ENCODE assay signal across 1 cellular context in genomic region chr9:70256123-70256551, GRCh38.
TF ChIP-seq lines count a peak whose summit lies in the region.

No MANE protein-coding gene starts in this region.

TF ChIP-seq in WTC11, 78 proteins besides CTCF, POLR2A, EP300 and RAD21 (continued from another document):
- no peak for TF ChIP-seq ZNF425 (CRISPR knock-in tag; conservative IDR thresholded peaks at IDR 0.05)
- TF ChIP-seq ZSCAN18 (CRISPR knock-in tag; IDR thresholded peaks at IDR 0.05) = no peak
- no peak for TF ChIP-seq ZNF416 (CRISPR knock-in tag; IDR thresholded peaks at IDR 0.05)
- TF ChIP-seq ZNF263 (CRISPR knock-in tag; IDR thresholded peaks at IDR 0.05; ENCODE audit: low read depth) = no peak
- TF ChIP-seq AFF4 (CRISPR knock-in tag; IDR thresholded peaks at IDR 0.05; ENCODE audit: borderline replicate concordance) = no peak
TF ChIP-seq in WTC11: peak in this region for 0.
